In the genomic region with DNA sequence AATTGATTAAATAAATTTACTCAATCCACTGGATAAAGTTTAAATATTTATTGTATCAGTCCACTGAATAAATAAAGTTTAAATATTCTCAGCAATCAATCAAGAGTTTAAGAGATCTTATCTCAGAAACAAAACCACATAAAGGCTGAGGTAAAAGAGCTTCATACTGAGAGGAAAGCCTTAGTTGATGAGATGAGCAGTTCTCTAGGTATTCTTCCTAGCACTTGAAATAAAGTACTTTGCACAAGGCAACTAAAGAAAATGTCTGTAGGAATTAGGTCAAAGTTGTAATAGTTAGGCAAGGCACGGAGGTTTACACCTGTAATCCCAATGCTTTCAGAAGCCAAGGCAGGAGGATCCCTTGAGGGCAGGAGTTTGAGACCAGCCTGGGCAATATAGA, we compare ENCODE assay signal across 1 cellular context.
A peak's percentile ranks its signal among the peaks of the same experiment; 100 is the strongest.
TF ChIP-seq lines count a peak whose summit lies in the region.

No MANE protein-coding gene starts in this region.

TF ChIP-seq in HCT116, 20 proteins besides CTCF, POLR2A, EP300 and RAD21:
- TF ChIP-seq EGR1 (IDR thresholded peaks at IDR 0.05; ENCODE audit: low read depth) (no peak), SP1 (IDR thresholded peaks at IDR 0.05; ENCODE audit: low read depth) (peak; percentile 30; the same call in 1 of the 2 replicates)
